Comparison of ENCODE assay signal across 1 cellular context in genomic region chr13:114024603-114025431, GRCh38.
TF ChIP-seq lines count a peak whose summit lies in the region.

No MANE protein-coding gene starts in this region.

TF ChIP-seq in GM12878, 131 proteins besides CTCF, POLR2A, EP300 and RAD21 (continued from another document):
- TF ChIP-seq BCL3 (IDR thresholded peaks at IDR 0.05; ENCODE audit: borderline replicate concordance, insufficient read depth, low read depth, low read length, poor library complexity, severe bottlenecking) (no peak), NFXL1 (IDR thresholded peaks at IDR 0.05; ENCODE audit: borderline replicate concordance) (no peak), IKZF2 (IDR thresholded peaks at IDR 0.05) (no peak; a peak in 2 of 4 replicates), HSF1 (IDR thresholded peaks at IDR 0.05; ENCODE audit: low read depth, low read length) (no peak), EZH2 (IDR thresholded peaks at IDR 0.05; ENCODE audit: borderline replicate concordance, control insufficient read depth, low read depth, low read length) (no peak), USF1 (IDR thresholded peaks at IDR 0.05; ENCODE audit: borderline replicate concordance, extremely low read length, insufficient read depth, low read depth, low read length) (no peak), BACH1 (IDR thresholded peaks at IDR 0.05; ENCODE audit: borderline replicate concordance) (no peak), MYB (IDR thresholded peaks at IDR 0.05; ENCODE audit: borderline replicate concordance, low read depth, low read length) (no peak), IKZF1 (conservative IDR thresholded peaks at IDR 0.05) (0 out of 2 replicates have a peak, but pooled peaks have one; percentile 20), PAX8 (IDR thresholded peaks at IDR 0.05) (no peak), RELB (IDR thresholded peaks at IDR 0.05; ENCODE audit: low read depth) (0 out of 2 replicates have a peak, but pooled peaks have one; percentile 27), NBN (IDR thresholded peaks at IDR 0.05) (0 out of 2 replicates have a peak, but pooled peaks have one; percentile 22), IRF4 (IDR thresholded peaks at IDR 0.05; ENCODE audit: low read depth, low read length) (no peak), ZNF622 (IDR thresholded peaks at IDR 0.05) (no peak), MTA3 (IDR thresholded peaks at IDR 0.05; ENCODE audit: borderline replicate concordance, low read length) (no peak), RAD51 (IDR thresholded peaks at IDR 0.05) (no peak), ZBTB4 (CRISPR knock-in tag; IDR thresholded peaks at IDR 0.05) (no peak), SREBF1 (IDR thresholded peaks at IDR 0.05; ENCODE audit: low read length) (no peak), ASH2L (IDR thresholded peaks at IDR 0.05; ENCODE audit: borderline replicate concordance, low read depth) (no peak), E2F8 (IDR thresholded peaks at IDR 0.05; ENCODE audit: low read depth, partially characterized antibody) (no peak), NR2C1 (IDR thresholded peaks at IDR 0.05) (no peak), JUND (IDR thresholded peaks at IDR 0.05; ENCODE audit: low read depth, low read length) (no peak), E4F1 (IDR thresholded peaks at IDR 0.05; ENCODE audit: borderline replicate concordance, partially characterized antibody) (no peak), BHLHE40 (IDR thresholded peaks at IDR 0.05; ENCODE audit: borderline replicate concordance in 1 of 2, low read depth in 2 of 2, low read length in 1 of 2) (peak; percentile 93 to 94), HDGF (IDR thresholded peaks at IDR 0.05) (no peak), ZNF687 (IDR thresholded peaks at IDR 0.05) (0 out of 2 replicates have a peak, but pooled peaks have one; percentile 39), ZNF592 (IDR thresholded peaks at IDR 0.05) (no peak)
